In genomic region chr11:27656806-27657483, GRCh38 we compare ENCODE assay signal across 23 cellular contexts. TPM values are rescaled to one million over a fixed set of nuclear protein-coding genes. Genes with fewer than 3 reads are reported as not detected.
"Had no signal": no experiment of that assay in that cellular context is flagged by ENCODE, and none has a peak within 500 bp of the region (broad histone marks: within the 10 kb centered on the region; RNA-seq: fewer than 3 reads in every experiment).

No MANE protein-coding gene starts in this region.

- ATAC-seq: gastroesophageal sphincter; left cardiac atrium; left ventricle myocardium superior; natural killer cell; right cardiac atrium; stimulated activated effector memory CD8-positive, alpha-beta T cell treated with anti-CD3 and anti-CD28 coated beads, Interleukin-12 subunit alpha, Interleukin-12 subunit beta, amount 100 ng/mL, for 72 hours; stimulated activated naive CD8-positive, alpha-beta T cell treated with anti-CD3 and anti-CD28 coated beads, Interleukin-15, Interleukin-2, amounts not matched to agents 100 U/mL and 50 U/mL, for 24 hours had no signal

- H3K9me3 ChIP-seq: esophagus muscularis mucosa, gastroesophageal sphincter, ovary, suprapubic skin, tibial artery had no signal

- H3K4me3 ChIP-seq: dorsolateral prefrontal cortex, esophagus muscularis mucosa, gastroesophageal sphincter, ovary, suprapubic skin, tibial artery had no signal

- DNase-seq: caudate nucleus; cortex of kidney; dorsolateral prefrontal cortex; effector memory CD4-positive, alpha-beta T cell; glutamatergic neuron; kidney; left cardiac atrium; left ventricle myocardium superior; mammary epithelial cell; natural killer cell; ovary; right cardiac atrium; stimulated activated CD4-positive, alpha-beta T cell treated with anti-CD3 and anti-CD28 coated beads, Interleukin-4, amount 100 ng/mL, for 1 hour; stimulated activated CD8-positive, alpha-beta memory T cell treated with anti-CD3 and anti-CD28 coated beads, Interleukin-4, amount 100 ng/mL, for 48 hours; stimulated activated naive CD8-positive, alpha-beta T cell treated with anti-CD3 and anti-CD28 coated beads, Interleukin-15, Interleukin-2, amounts not matched to agents 100 U/mL and 50 U/mL, for 24 hours; tibial artery had no signal

- H3K4me1 ChIP-seq: esophagus muscularis mucosa, gastroesophageal sphincter, suprapubic skin, tibial artery had no signal

- H3K27ac ChIP-seq: dorsolateral prefrontal cortex, epithelial cell of prostate, esophagus muscularis mucosa, gastroesophageal sphincter, ovary, suprapubic skin, tibial artery had no signal

- H3K27ac Mint-ChIP-seq: mesothelial cell of epicardium; natural killer cell; progenitor cell of endocrine pancreas; stimulated activated effector memory CD8-positive, alpha-beta T cell treated with anti-CD3 and anti-CD28 coated beads, Interleukin-12 subunit alpha, Interleukin-12 subunit beta, amount 100 ng/mL, for 72 hours had no signal

- H3K27me3 ChIP-seq: dorsolateral prefrontal cortex, esophagus muscularis mucosa, gastroesophageal sphincter, ovary, suprapubic skin, tibial artery had no signal

- H3K36me3 ChIP-seq: ovary had no signal

- H3K36me3 Mint-ChIP-seq: stimulated activated effector memory CD8-positive, alpha-beta T cell treated with anti-CD3 and anti-CD28 coated beads, Interleukin-12 subunit alpha, Interleukin-12 subunit beta, amount 100 ng/mL, for 72 hours had no signal

RNA-seq across cellular contexts. Expression of gene BDNF, which starts 43.3 kb away (rescaled TPM):
- total RNA-seq: natural killer cell had no signal
